Comparison of ENCODE assay signal across 8 cellular contexts in the genomic region with DNA sequence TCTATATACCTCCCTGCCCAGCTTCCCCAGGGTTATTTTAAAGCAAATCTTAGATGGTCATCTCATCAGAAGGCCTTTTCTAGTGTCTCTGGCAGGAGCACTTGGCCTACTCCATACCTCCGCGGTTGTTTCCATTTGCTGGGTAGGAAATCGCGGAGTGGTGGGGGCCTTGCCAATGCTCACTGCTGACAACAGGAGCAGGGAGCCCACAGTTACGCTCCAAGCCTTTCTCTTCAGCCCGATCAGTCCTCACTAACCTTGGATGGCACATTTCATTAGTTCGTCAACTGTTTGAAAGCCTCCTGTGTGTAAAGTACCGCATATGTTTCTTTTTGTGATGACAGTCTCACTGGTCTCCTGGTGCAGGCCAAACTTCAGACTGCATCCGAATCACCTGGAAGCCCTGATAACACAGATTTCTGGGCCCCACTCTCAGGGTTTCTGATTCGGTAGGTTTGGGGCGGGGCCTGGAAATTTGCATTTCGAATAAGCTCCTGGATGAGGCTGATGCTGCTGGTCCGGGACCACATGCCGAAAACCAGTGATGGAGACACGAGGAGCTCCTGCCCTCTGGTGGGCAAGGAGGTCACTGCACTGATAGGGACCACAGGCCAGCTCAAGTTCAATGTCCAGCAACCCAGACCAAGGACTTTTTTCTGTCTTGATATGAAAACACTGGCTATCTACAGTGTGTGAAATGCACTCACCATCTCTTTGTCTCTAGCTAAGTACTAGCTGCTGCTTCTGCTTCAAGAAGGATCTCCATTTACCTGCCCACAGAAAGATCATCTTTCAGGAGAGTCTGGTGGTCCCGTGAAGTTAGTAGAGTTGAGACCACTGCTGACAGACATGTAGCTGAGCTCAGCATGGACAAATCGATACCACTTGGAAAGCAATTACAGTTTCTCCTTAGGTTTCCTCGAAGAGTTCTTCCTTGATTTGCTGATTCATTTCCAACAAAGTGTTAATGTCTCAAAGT. TPM values are rescaled to one million over a fixed set of nuclear protein-coding genes. Genes with fewer than 3 reads are reported as not detected.
DNase-seq lines count a peak whose midpoint lies in the region; ATAC-seq and TF ChIP-seq lines count a peak whose summit lies in the region.

No MANE protein-coding gene starts in this region.

- no peaks in the 10 kb centered on the region for H3K27me3 Mint-ChIP-seq in WTC11 (ENCODE audit: low read depth)
- no peaks in the 10 kb centered on the region for H3K27me3 Mint-ChIP-seq in central memory CD8-positive, alpha-beta T cell

- peaks cover 2% of the 10 kb centered on the region; the same call in 1 of the 2 replicates for H3K36me3 Mint-ChIP-seq in WTC11
- no peaks in the 10 kb centered on the region for H3K36me3 Mint-ChIP-seq in central memory CD8-positive, alpha-beta T cell (ENCODE audit: insufficient read depth)

- DNase-seq in G401 (ENCODE audit: low spot score) (peak; percentile 86), LHCN-M2 (ENCODE audit: low read depth) (peak; percentile 70), WTC11 (ENCODE audit: low spot score) (peak; percentile 90), kidney glomerular epithelial cell (lab: John Stamatoyannopoulos, UW) (peak; percentile 16)
- peak in 1 of 2 donors; percentile 20 for DNase-seq in central memory CD8-positive, alpha-beta T cell (ENCODE audit: low spot score in 2 of 2)
- peak; percentile 52 to 67 for DNase-seq in stimulated activated CD4-positive, alpha-beta T cell treated with anti-CD3 and anti-CD28 coated beads, Interleukin-2, amount 100 ng/mL, for 24 hours

- H3K27ac Mint-ChIP-seq in WTC11, result peak overlapping the region; percentile 78
- no peak overlapping the region for H3K27ac Mint-ChIP-seq in central memory CD8-positive, alpha-beta T cell (ENCODE audit: low read depth)

- peak; percentile 72 for ATAC-seq in GM21528 (IDR thresholded peaks at IDR 0.05; ENCODE audit: low FRiP score, unreplicated experiment)
- ATAC-seq in WTC11, result peak; percentile 92
- peak; percentile 32 for ATAC-seq in central memory CD8-positive, alpha-beta T cell (replicated peaks; ENCODE audit: extremely low read depth, poor library complexity, severe bottlenecking)
- no peak for ATAC-seq in HG02938 (IDR thresholded peaks at IDR 0.05; ENCODE audit: unreplicated experiment)

- H3K4me1 Mint-ChIP-seq in WTC11, result peaks cover 29% of the 10 kb centered on the region
- H3K4me1 Mint-ChIP-seq in central memory CD8-positive, alpha-beta T cell, result no peaks in the 10 kb centered on the region

- no peaks in the 10 kb centered on the region for H3K9me3 Mint-ChIP-seq in WTC11
- H3K9me3 Mint-ChIP-seq in central memory CD8-positive, alpha-beta T cell, result no peaks in the 10 kb centered on the region

- in situ Hi-C loops in G401 (cut with HindIII; ENCODE audit: low sequenced_read_pairs), result no loop called here

- CTCF ChIA-PET in WTC11 (lab: Charles Lee), result interaction anchor here (0.5 to 2.3 kb wide), 51 partner anchors 9 to 1097 kb away, joined by 3 to 34 read pairs (median 4); partner anchors contain the start of genes LRGUK and SLC35B4

- POLR2A ChIA-PET in WTC11 (lab: Charles Lee), result interaction anchor here (0.9 to 1.1 kb wide), 2 partner anchors 9 to 122 kb away, joined by 3 read pairs; no protein-coding TSS in a partner anchor

- TF ChIP-seq CTCF in WTC11 (IDR thresholded peaks at IDR 0.05), result peak; percentile 92

- peak overlapping the region; percentile 48 for H3K4me3 Mint-ChIP-seq in WTC11
- H3K4me3 Mint-ChIP-seq in central memory CD8-positive, alpha-beta T cell, result no peak overlapping the region

TF ChIP-seq in WTC11, 78 proteins besides CTCF, POLR2A, EP300 and RAD21:
- TF ChIP-seq, protein P1, sequence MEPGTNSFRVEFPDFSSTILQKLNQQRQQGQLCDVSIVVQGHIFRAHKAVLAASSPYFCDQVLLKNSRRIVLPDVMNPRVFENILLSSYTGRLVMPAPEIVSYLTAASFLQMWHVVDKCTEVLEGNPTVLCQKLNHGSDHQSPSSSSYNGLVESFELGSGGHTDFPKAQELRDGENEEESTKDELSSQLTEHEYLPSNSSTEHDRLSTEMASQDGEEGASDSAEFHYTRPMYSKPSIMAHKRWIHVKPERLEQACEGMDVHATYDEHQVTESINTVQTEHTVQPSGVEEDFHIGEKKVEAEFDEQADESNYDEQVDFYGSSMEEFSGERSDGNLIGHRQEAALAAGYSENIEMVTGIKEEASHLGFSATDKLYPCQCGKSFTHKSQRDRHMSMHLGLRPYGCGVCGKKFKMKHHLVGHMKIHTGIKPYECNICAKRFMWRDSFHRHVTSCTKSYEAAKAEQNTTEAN (CRISPR knock-in tag; IDR thresholded peaks at IDR 0.05), result no peak
- TF ChIP-seq SP1 (CRISPR knock-in tag; conservative IDR thresholded peaks at IDR 0.05) (0 out of 2 replicates have a peak, but pooled peaks have one; percentile 26), MAX (CRISPR knock-in tag; IDR thresholded peaks at IDR 0.05) (peak; percentile 63), ZNF317 (CRISPR knock-in tag; IDR thresholded peaks at IDR 0.05; ENCODE audit: borderline replicate concordance, low read depth) (no peak), NFE2L1 (CRISPR knock-in tag; IDR thresholded peaks at IDR 0.05) (no peak), ZNF232 (CRISPR knock-in tag; IDR thresholded peaks at IDR 0.05) (0 out of 2 replicates have a peak, but pooled peaks have one; percentile 21), SMAD3 (CRISPR knock-in tag; IDR thresholded peaks at IDR 0.05; ENCODE audit: borderline replicate concordance) (peak; percentile 65; the same call in 1 of the 2 replicates), SOX15 (CRISPR knock-in tag; IDR thresholded peaks at IDR 0.05) (no peak), IRF2 (CRISPR knock-in tag; IDR thresholded peaks at IDR 0.05; ENCODE audit: borderline replicate concordance, low read depth) (no peak)
- TF ChIP-seq, protein P2, sequence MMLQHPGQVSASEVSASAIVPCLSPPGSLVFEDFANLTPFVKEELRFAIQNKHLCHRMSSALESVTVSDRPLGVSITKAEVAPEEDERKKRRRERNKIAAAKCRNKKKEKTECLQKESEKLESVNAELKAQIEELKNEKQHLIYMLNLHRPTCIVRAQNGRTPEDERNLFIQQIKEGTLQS (CRISPR knock-in tag; conservative IDR thresholded peaks at IDR 0.05), result no peak
- TF ChIP-seq, protein P3, sequence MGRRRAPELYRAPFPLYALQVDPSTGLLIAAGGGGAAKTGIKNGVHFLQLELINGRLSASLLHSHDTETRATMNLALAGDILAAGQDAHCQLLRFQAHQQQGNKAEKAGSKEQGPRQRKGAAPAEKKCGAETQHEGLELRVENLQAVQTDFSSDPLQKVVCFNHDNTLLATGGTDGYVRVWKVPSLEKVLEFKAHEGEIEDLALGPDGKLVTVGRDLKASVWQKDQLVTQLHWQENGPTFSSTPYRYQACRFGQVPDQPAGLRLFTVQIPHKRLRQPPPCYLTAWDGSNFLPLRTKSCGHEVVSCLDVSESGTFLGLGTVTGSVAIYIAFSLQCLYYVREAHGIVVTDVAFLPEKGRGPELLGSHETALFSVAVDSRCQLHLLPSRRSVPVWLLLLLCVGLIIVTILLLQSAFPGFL (CRISPR knock-in tag; IDR thresholded peaks at IDR 0.05; ENCODE audit: borderline replicate concordance), result no peak

RNA-seq across cellular contexts. Expression of gene LRGUK, which starts 14.0 kb away (rescaled TPM):
- total RNA-seq in G401 (2014; rRNA removed; shearing (Covaris generic)), result 0.43 TPM in 1 of 2 replicates, not detected in the other
- total RNA-seq in LHCN-M2 (2014; rRNA removed) (0.23 and 0.83 TPM in 2 replicates), WTC11 (2021) (1.9 to 3.0 TPM (median 2.7 TPM) in 3 replicates)
- polyA plus RNA-seq in LHCN-M2 (2012), result 0.11 TPM
